ENCODE assay signal across 5 cellular contexts in genomic region chr3:192543163-192543562, GRCh38.
"Had no signal": no experiment of that assay in that cellular context is flagged by ENCODE, and none has a peak within 500 bp of the region (broad histone marks: within the 10 kb centered on the region; RNA-seq: fewer than 3 reads in every experiment).

No MANE protein-coding gene starts in this region.

- H3K27ac ChIP-seq: HL-60 had no signal

- H3K4me3 Mint-ChIP-seq: IgD-negative memory B cell had no signal

- DNase-seq: IMR-90 had no signal

- H3K27ac Mint-ChIP-seq: IgD-negative memory B cell had no signal

- ATAC-seq: HepG2, K562 had no signal

- H3K4me3 ChIP-seq: K562 had no signal
